19 cellular contexts compared by ENCODE assay signal in genomic region chr9:6512085-6512657, GRCh38.
DNase-seq lines count a peak whose midpoint lies in the region; ATAC-seq and TF ChIP-seq lines count a peak whose summit lies in the region.
"Had no signal": no experiment of that assay in that cellular context is flagged by ENCODE, and none has a peak within 500 bp of the region (broad histone marks: within the 10 kb centered on the region; RNA-seq: fewer than 3 reads in every experiment).

No MANE protein-coding gene starts in this region.

- no peak for ATAC-seq in activated T-cell treated with anti-CD3 and anti-CD28 coated beads, Interleukin-2, amount 50 U/mL, for 72 hours (replicated peaks in 1 of 2)
- ATAC-seq: Panc1, Right ventricle myocardium inferior had no signal

- DNase-seq in activated T-cell treated with anti-CD3 and anti-CD28 coated beads, Interleukin-2, amount 50 U/mL, for 72 hours, result no peak
- DNase-seq in activated T-cell treated with anti-CD3 and anti-CD28 coated beads, Interleukin-2, amount 50 U/mL, for 48 hours, result no peak
- DNase-seq in amniotic epithelial cell (ENCODE audit: low read depth) (peak; percentile 20), fibroblast of gingiva (ENCODE audit: low read depth) (peak; percentile 15), NCI-H774 (lab: John Stamatoyannopoulos, UW) (no peak), Calu3 (no peak), cardiac septum (ENCODE audit: low spot score) (no peak)
- DNase-seq in CD4-positive, alpha-beta memory T cell, result no peak
- DNase-seq: Caco-2, DMS53, HCEC 1CT, NCI-H1092 treated with DMSO at 0.1 percent for 48 hours, NCI-H187, NCI-H2171 had no signal

- no peaks in the 10 kb centered on the region for H3K9me3 Mint-ChIP-seq in activated T-cell treated with anti-CD3 and anti-CD28 coated beads, Interleukin-2, amount 50 U/mL, for 72 hours
- no peaks in the 10 kb centered on the region for H3K9me3 Mint-ChIP-seq in Calu3 (ENCODE audit: low read depth, unreplicated experiment)
- peaks cover 0 to 2% (median 0%) of the 10 kb centered on the region in 8 donors for H3K9me3 Mint-ChIP-seq in CD4-positive, alpha-beta memory T cell

- H3K36me3 ChIP-seq in CD4-positive, alpha-beta memory T cell (ENCODE audit: insufficient read depth, low read length), result no peaks in the 10 kb centered on the region

- H3K27ac Mint-ChIP-seq in activated T-cell treated with anti-CD3 and anti-CD28 coated beads, Interleukin-2, amount 50 U/mL, for 72 hours, result peak overlapping the region; percentile 70
- H3K27ac Mint-ChIP-seq in Calu3 (ENCODE audit: unreplicated experiment), result no peak overlapping the region
- peak overlapping the region in 1 of 7 donors; percentile 26 for H3K27ac Mint-ChIP-seq in CD4-positive, alpha-beta memory T cell
- H3K27ac Mint-ChIP-seq: CD14-positive monocyte had no signal

- H3K27ac ChIP-seq in CD4-positive, alpha-beta memory T cell (ENCODE audit: low read depth, low read length), result no peak overlapping the region
- H3K27ac ChIP-seq: 22Rv1, SK-N-MC had no signal

- POLR2A ChIA-PET in CD4-positive, alpha-beta memory T cell (lab: Charles Lee; ENCODE audit: partially characterized antibody), result no interaction called here

- H3K27me3 Mint-ChIP-seq in activated T-cell treated with anti-CD3 and anti-CD28 coated beads, Interleukin-2, amount 50 U/mL, for 72 hours (ENCODE audit: low read depth), result no peaks in the 10 kb centered on the region
- no peaks in the 10 kb centered on the region for H3K27me3 Mint-ChIP-seq in Calu3 (ENCODE audit: unreplicated experiment)
- H3K27me3 Mint-ChIP-seq in CD4-positive, alpha-beta memory T cell, result no peaks in the 10 kb centered on the region

- no peaks in the 10 kb centered on the region for H3K9me3 ChIP-seq in CD4-positive, alpha-beta memory T cell (ENCODE audit: control insufficient read depth in 1 of 2, low read length in 2 of 2)
- H3K9me3 ChIP-seq: Caco-2 had no signal

- H3K36me3 Mint-ChIP-seq in activated T-cell treated with anti-CD3 and anti-CD28 coated beads, Interleukin-2, amount 50 U/mL, for 72 hours (ENCODE audit: insufficient read depth in 2 of 2), result peaks cover 0 to 3% of the 10 kb centered on the region in 2 donors
- no peaks in the 10 kb centered on the region for H3K36me3 Mint-ChIP-seq in Calu3 (ENCODE audit: insufficient read depth, unreplicated experiment)
- H3K36me3 Mint-ChIP-seq in CD4-positive, alpha-beta memory T cell, result peaks cover 25% of the 10 kb centered on the region in 2 donors

- H3K4me1 Mint-ChIP-seq in activated T-cell treated with anti-CD3 and anti-CD28 coated beads, Interleukin-2, amount 50 U/mL, for 72 hours (ENCODE audit: low read depth), result no peaks in the 10 kb centered on the region
- no peaks in the 10 kb centered on the region for H3K4me1 Mint-ChIP-seq in Calu3 (ENCODE audit: low read depth, unreplicated experiment)
- no peaks in the 10 kb centered on the region for H3K4me1 Mint-ChIP-seq in CD4-positive, alpha-beta memory T cell
- H3K4me1 Mint-ChIP-seq: CD14-positive monocyte had no signal

- BruUV-seq in Calu3 (replicated peaks; lab: Mats Ljungman, UMichigan), result no TSS peak

- H3K27me3 ChIP-seq in CD4-positive, alpha-beta memory T cell (ENCODE audit: insufficient read depth, low read length), result no peaks in the 10 kb centered on the region

- CTCF ChIA-PET in Calu3 (lab: Charles Lee), result no interaction called here
- CTCF ChIA-PET in CD4-positive, alpha-beta memory T cell (lab: Charles Lee; ENCODE audit: partially characterized antibody), result interaction anchor here (0.7 to 1.0 kb wide), 2 partner anchors 8 to 19 kb away, joined by 3 read pairs; no protein-coding TSS in a partner anchor

- no peak overlapping the region for H3K4me3 ChIP-seq in CD4-positive, alpha-beta memory T cell (ENCODE audit: low read length in 2 of 2)
- H3K4me3 ChIP-seq: SK-N-MC had no signal

- no peak overlapping the region for H3K4me3 Mint-ChIP-seq in activated T-cell treated with anti-CD3 and anti-CD28 coated beads, Interleukin-2, amount 50 U/mL, for 72 hours
- H3K4me3 Mint-ChIP-seq in Calu3 (ENCODE audit: low read depth, unreplicated experiment), result no peak overlapping the region
- H3K4me3 Mint-ChIP-seq in CD4-positive, alpha-beta memory T cell, result no peak overlapping the region
- H3K4me3 Mint-ChIP-seq: CD14-positive monocyte had no signal

- no peaks in the 10 kb centered on the region for H3K4me1 ChIP-seq in CD4-positive, alpha-beta memory T cell (ENCODE audit: insufficient read depth, low read length)
- H3K4me1 ChIP-seq: Caco-2 had no signal

- no peak for TF ChIP-seq CTCF in Calu3 (IDR thresholded peaks at IDR 0.05; ENCODE audit: unreplicated experiment)

- intact Hi-C loops in Calu3 (cut with micrococcal nuclease; ENCODE audit: unreplicated experiment) (no loop called here), cardiac septum (cut with DNase I) (no loop called here)
- intact Hi-C loops in CD4-positive, alpha-beta memory T cell (cut with micrococcal nuclease), result no loop called here

Comparison
In these comparisons a context has a peak if more than half of its experiments do, and no peak if none do; other contexts are left out.
1. DNase-seq: peak in amniotic epithelial cell (single experiment) and fibroblast of gingiva (single experiment); none in activated T-cell treated with anti-CD3 and anti-CD28 coated beads, Interleukin-2, amount 50 U/mL, for 72 hours (0 of 2), activated T-cell treated with anti-CD3 and anti-CD28 coated beads, Interleukin-2, amount 50 U/mL, for 48 hours (0 of 2), NCI-H774 (single experiment), Calu3 (single experiment), cardiac septum (single experiment) and CD4-positive, alpha-beta memory T cell (0 of 5).